In the genomic region with DNA sequence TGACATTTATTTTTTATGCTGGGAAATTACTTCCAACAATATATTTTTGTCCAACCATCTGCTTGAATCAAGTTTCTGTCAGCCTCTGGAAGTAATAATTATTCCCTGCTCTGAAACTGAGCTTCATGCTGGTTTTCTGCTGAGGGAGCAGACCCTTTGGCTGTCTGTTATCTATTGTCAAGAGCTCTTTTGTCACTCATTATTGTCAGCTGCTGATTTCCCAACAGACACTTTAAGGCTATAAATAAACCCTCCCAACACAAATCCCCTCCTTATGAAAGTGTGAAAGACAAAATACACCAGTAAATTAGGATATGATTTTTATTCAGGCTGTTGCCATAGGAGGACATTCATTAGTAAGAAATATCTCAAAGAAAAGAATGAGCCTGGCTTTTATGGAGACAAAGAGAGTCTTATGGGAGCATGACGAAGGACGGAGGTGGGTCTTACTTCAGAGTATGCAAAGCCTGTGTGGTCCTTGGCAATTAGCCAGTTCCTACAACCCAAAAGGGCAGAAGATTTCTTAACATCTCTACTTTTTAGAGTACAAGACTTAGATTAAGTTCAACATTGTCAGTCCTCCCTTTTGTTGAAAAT, we compare ENCODE assay signal across 24 cellular contexts.
DNase-seq lines count a peak whose midpoint lies in the region; ATAC-seq and TF ChIP-seq lines count a peak whose summit lies in the region.
"Had no signal": no experiment of that assay in that cellular context is flagged by ENCODE, and none has a peak within 500 bp of the region (broad histone marks: within the 10 kb centered on the region; RNA-seq: fewer than 3 reads in every experiment).

No MANE protein-coding gene starts in this region.

- peak; percentile 77 for DNase-seq in NCI-H146 treated with DMSO at 0.1 percent for 48 hours (lab: John Stamatoyannopoulos, UW; ENCODE audit: unreplicated experiment)
- peak; percentile 64 for DNase-seq in NCI-H748 treated with DMSO at 0.1 percent for 48 hours (lab: John Stamatoyannopoulos, UW)
- DNase-seq in heart left ventricle: no peak
- peak; percentile 61 for DNase-seq in retina
- no peak for DNase-seq in foreskin fibroblast
- DNase-seq in activated naive CD4-positive, alpha-beta T cell treated with anti-CD3 and anti-CD28 coated beads, Interleukin-2, amount 50 U/mL, for 72 hours (ENCODE audit: low spot score in 2 of 2): no peak
- DNase-seq in CD8-positive, alpha-beta memory T cell: no peak
- no peak for DNase-seq in ecto neural progenitor cell (ENCODE audit: low spot score)
- DNase-seq: activated CD4-positive, alpha-beta T cell treated with anti-CD3 and anti-CD28 coated beads, Interleukin-2, amount 50 U/mL, for 1 hour; activated effector memory CD4-positive, alpha-beta T cell treated with anti-CD3 and anti-CD28 coated beads, Interleukin-2, amount 50 U/mL, for 16 hours; amniotic stem cell; CD8-positive, alpha-beta T cell; central memory CD4-positive, alpha-beta T cell; DMS79 treated with DMSO at 0.1 percent for 48 hours; gastrocnemius medialis; natural killer cell; NCI-H2081 treated with DMSO at 0.1 percent for 48 hours; OCI-M1; SIG-M5; stimulated activated CD4-positive, alpha-beta T cell treated with anti-CD3 and anti-CD28 coated beads, Interleukin-4, amount 100 ng/mL, for 1 hour; transverse colon had no signal

- H3K27me3 ChIP-seq in heart left ventricle: no peaks in the 10 kb centered on the region
- H3K27me3 ChIP-seq in CD8-positive, alpha-beta memory T cell (ENCODE audit: insufficient read depth, low read length, poor library complexity, severe bottlenecking): no peaks in the 10 kb centered on the region
- H3K27me3 ChIP-seq: gastrocnemius medialis, transverse colon had no signal

- no peak overlapping the region for H3K27ac Mint-ChIP-seq in activated naive CD4-positive, alpha-beta T cell treated with anti-CD3 and anti-CD28 coated beads, Interleukin-2, amount 50 U/mL, for 72 hours
- H3K27ac Mint-ChIP-seq in CD8-positive, alpha-beta memory T cell: no peak overlapping the region
- H3K27ac Mint-ChIP-seq: CD8-positive, alpha-beta T cell; natural killer cell; stimulated activated naive CD8-positive, alpha-beta T cell treated with anti-CD3 and anti-CD28 coated beads, Interleukin-15, Interleukin-2, amounts not matched to agents 100 ng/mL and 50 ng/mL, for 24 hours; T-helper 1 cell treated with Interleukin-12 subunit alpha and Interleukin-12 subunit beta and Interleukin-4 antibody, amounts not matched to agents 30 μg/mL and 1 μg/mL, for 36 hours had no signal

- no peak overlapping the region for H3K4me3 Mint-ChIP-seq in CD8-positive, alpha-beta memory T cell
- H3K4me3 Mint-ChIP-seq: CD8-positive, alpha-beta T cell; natural killer cell; stimulated activated naive CD8-positive, alpha-beta T cell treated with anti-CD3 and anti-CD28 coated beads, Interleukin-15, Interleukin-2, amounts not matched to agents 100 ng/mL and 50 ng/mL, for 24 hours; T-helper 1 cell treated with Interleukin-12 subunit alpha and Interleukin-12 subunit beta and Interleukin-4 antibody, amounts not matched to agents 30 μg/mL and 1 μg/mL, for 36 hours had no signal

- H3K36me3 Mint-ChIP-seq in activated naive CD4-positive, alpha-beta T cell treated with anti-CD3 and anti-CD28 coated beads, Interleukin-2, amount 50 U/mL, for 72 hours: peaks cover under 1 to 21% of the 10 kb centered on the region in 2 donors
- peaks cover 3 to 7% (median 3%) of the 10 kb centered on the region in 3 donors for H3K36me3 Mint-ChIP-seq in CD8-positive, alpha-beta memory T cell
- H3K36me3 Mint-ChIP-seq: natural killer cell had no signal

- no peak for TF ChIP-seq CTCF in heart left ventricle (IDR thresholded peaks at IDR 0.05)
- no peak for TF ChIP-seq CTCF in foreskin fibroblast (IDR thresholded peaks at IDR 0.05; ENCODE audit: low read depth, low read length)

- WGBS in heart left ventricle, 4 donors: 54 to 68% (median 65%) methylated on average over 2 of the region's 2 CpGs

- intact Hi-C loops in heart left ventricle (cut with DNase I): no loop called here

- H3K27ac ChIP-seq in heart left ventricle: peak overlapping the region in 7 of 12 donors; percentile 2 to 36 (median 30)
- no peak overlapping the region for H3K27ac ChIP-seq in CD8-positive, alpha-beta memory T cell (ENCODE audit: low read depth, low read length)
- H3K27ac ChIP-seq: gastrocnemius medialis, transverse colon had no signal

- TF ChIP-seq POLR2A in heart left ventricle (IDR thresholded peaks at IDR 0.05): no peak

- peaks cover 4 to 10% (median 9%) of the 10 kb centered on the region in 3 donors for H3K4me1 Mint-ChIP-seq in CD8-positive, alpha-beta memory T cell

- H3K36me3 ChIP-seq in heart left ventricle: no peaks in the 10 kb centered on the region
- no peaks in the 10 kb centered on the region for H3K36me3 ChIP-seq in CD8-positive, alpha-beta memory T cell (ENCODE audit: insufficient read depth, low read length)
- H3K36me3 ChIP-seq: gastrocnemius medialis, transverse colon had no signal

- H3K4me1 ChIP-seq in heart left ventricle: peaks cover 0 to 29% (median 7%) of the 10 kb centered on the region in 12 donors
- H3K4me1 ChIP-seq in CD8-positive, alpha-beta memory T cell (ENCODE audit: insufficient read depth, low read length): no peaks in the 10 kb centered on the region

- no peaks in the 10 kb centered on the region for H3K9me3 ChIP-seq in heart left ventricle
- no peaks in the 10 kb centered on the region for H3K9me3 ChIP-seq in CD8-positive, alpha-beta memory T cell (ENCODE audit: low read length)
- H3K9me3 ChIP-seq: gastrocnemius medialis, transverse colon had no signal

- CTCF ChIA-PET in CD8-positive, alpha-beta memory T cell (lab: Charles Lee): no interaction called here

- H3K9me3 Mint-ChIP-seq in activated naive CD4-positive, alpha-beta T cell treated with anti-CD3 and anti-CD28 coated beads, Interleukin-2, amount 50 U/mL, for 72 hours: peaks cover 0 to 5% of the 10 kb centered on the region in 2 donors
- peaks cover 0 to 3% (median 0%) of the 10 kb centered on the region in 5 donors for H3K9me3 Mint-ChIP-seq in CD8-positive, alpha-beta memory T cell
- H3K9me3 Mint-ChIP-seq: CD8-positive, alpha-beta T cell; natural killer cell; stimulated activated naive CD8-positive, alpha-beta T cell treated with anti-CD3 and anti-CD28 coated beads, Interleukin-15, Interleukin-2, amounts not matched to agents 100 ng/mL and 50 ng/mL, for 24 hours had no signal

- ATAC-seq in heart left ventricle: peak in 2 of 4 donors; percentile 53 to 71
- ATAC-seq in activated naive CD4-positive, alpha-beta T cell treated with anti-CD3 and anti-CD28 coated beads, Interleukin-2, amount 50 U/mL, for 72 hours: no peak
- ATAC-seq: CD8-positive, alpha-beta T cell; gastrocnemius medialis; natural killer cell had no signal

- H3K4me3 ChIP-seq in heart left ventricle: no peak overlapping the region
- no peak overlapping the region for H3K4me3 ChIP-seq in foreskin fibroblast (ENCODE audit: low read depth in 1 of 2, low read length in 2 of 2)
- H3K4me3 ChIP-seq in CD8-positive, alpha-beta memory T cell (ENCODE audit: low read length): no peak overlapping the region
- H3K4me3 ChIP-seq: gastrocnemius medialis, GM23248, transverse colon had no signal

- POLR2A ChIA-PET in CD8-positive, alpha-beta memory T cell (lab: Charles Lee): no interaction called here

- H3K27me3 Mint-ChIP-seq in CD8-positive, alpha-beta memory T cell: no peaks in the 10 kb centered on the region
- H3K27me3 Mint-ChIP-seq: stimulated activated naive CD8-positive, alpha-beta T cell treated with anti-CD3 and anti-CD28 coated beads, Interleukin-15, Interleukin-2, amounts not matched to agents 100 ng/mL and 50 ng/mL, for 24 hours had no signal

Comparison
In these comparisons a context has a peak if more than half of its experiments do, and no peak if none do; other contexts are left out.
1. DNase-seq: peak in NCI-H146 treated with DMSO at 0.1 percent for 48 hours (single experiment), NCI-H748 treated with DMSO at 0.1 percent for 48 hours (single experiment) and retina (single experiment); none in heart left ventricle (0 of 5), foreskin fibroblast (0 of 2), activated naive CD4-positive, alpha-beta T cell treated with anti-CD3 and anti-CD28 coated beads, Interleukin-2, amount 50 U/mL, for 72 hours (0 of 2), CD8-positive, alpha-beta memory T cell (0 of 5) and ecto neural progenitor cell (single experiment).